In genomic region chr7:13849528-13849892, GRCh38 we compare ENCODE assay signal across 14 cellular contexts.
A peak's percentile ranks its signal among the peaks of the same experiment; 100 is the strongest.
DNase-seq lines count a peak whose midpoint lies in the region; ATAC-seq and TF ChIP-seq lines count a peak whose summit lies in the region.
"Had no signal": no experiment of that assay in that cellular context is flagged by ENCODE, and none has a peak within 500 bp of the region (broad histone marks: within the 10 kb centered on the region; RNA-seq: fewer than 3 reads in every experiment).

No MANE protein-coding gene starts in this region.

- no peaks in the 10 kb centered on the region for H3K36me3 Mint-ChIP-seq in WTC11

- H2AK5ac ChIP-seq in mesenchymal stem cell (ENCODE audit: low read length, severe bottlenecking): no peak overlapping the region

- ATAC-seq in HG03354 (IDR thresholded peaks at IDR 0.05; ENCODE audit: poor library complexity, severe bottlenecking, unreplicated experiment) (peak; percentile 6), WTC11 (no peak)

- peaks cover 24% of the 10 kb centered on the region for H3K4me1 Mint-ChIP-seq in WTC11

- no peak overlapping the region for H2AFZ ChIP-seq in mesenchymal stem cell (ENCODE audit: low read depth, low read length)

- H4K20me1 ChIP-seq in BLaER1: no peaks in the 10 kb centered on the region

- TF ChIP-seq EP300 in sigmoid colon (IDR thresholded peaks at IDR 0.05): no peak

- no peaks in the 10 kb centered on the region for H3K79me1 ChIP-seq in mesenchymal stem cell (replicated peaks; ENCODE audit: low read length, poor library complexity, severe bottlenecking)

- intact Hi-C loops in sigmoid colon (cut with DNase I): no loop called here

- H3K9me3 ChIP-seq in BLaER1 (no peaks in the 10 kb centered on the region), mesenchymal stem cell (ENCODE audit: control insufficient read depth, low read length) (no peaks in the 10 kb centered on the region), sigmoid colon (no peaks in the 10 kb centered on the region)
- H3K9me3 ChIP-seq: ascending aorta, tibial artery had no signal

- H3K4ac ChIP-seq in mesenchymal stem cell (ENCODE audit: low read depth in 1 of 2, low read length in 2 of 2): peak overlapping the region in 1 of 2 experiments; percentile 98

- H3K27ac ChIP-seq in BLaER1: no peak overlapping the region
- peak overlapping the region; percentile 91 for H3K27ac ChIP-seq in mesenchymal stem cell (ENCODE audit: low read length, poor library complexity, severe bottlenecking)
- H3K27ac ChIP-seq in sigmoid colon: peak overlapping the region in 1 of 4 donors; percentile 37
- H3K27ac ChIP-seq: ascending aorta, dorsolateral prefrontal cortex, tibial artery had no signal

- H3K4me1 ChIP-seq in BLaER1: peaks cover 22% of the 10 kb centered on the region
- H3K4me1 ChIP-seq in mesenchymal stem cell (ENCODE audit: control insufficient read depth, insufficient read depth, low read depth, low read length): peaks cover 5% of the 10 kb centered on the region
- peaks cover 0 to 18% (median 10%) of the 10 kb centered on the region in 4 donors for H3K4me1 ChIP-seq in sigmoid colon
- H3K4me1 ChIP-seq: ascending aorta had no signal

- POLR2A ChIA-PET in WTC11 (lab: Charles Lee): interaction anchor here (0.7 kb wide), 1 partner anchor 579 kb away, joined by 3 read pairs; no protein-coding TSS in a partner anchor

- H3K4me3 ChIP-seq in BLaER1: no peak overlapping the region
- no peak overlapping the region for H3K4me3 ChIP-seq in mesenchymal stem cell (ENCODE audit: insufficient read depth in 1 of 2, low read depth in 1 of 2, low read length in 2 of 2)
- no peak overlapping the region for H3K4me3 ChIP-seq in sigmoid colon
- H3K4me3 ChIP-seq: ascending aorta, dorsolateral prefrontal cortex, tibial artery had no signal

- H2BK5ac ChIP-seq in mesenchymal stem cell (ENCODE audit: low read depth, low read length, poor library complexity, severe bottlenecking): no peak overlapping the region

- H3K4me2 ChIP-seq in BLaER1 (peak overlapping the region; percentile 37), mesenchymal stem cell (ENCODE audit: low read length, poor library complexity, severe bottlenecking) (no peak overlapping the region)

- H3K36me3 ChIP-seq in BLaER1 (no peaks in the 10 kb centered on the region), mesenchymal stem cell (ENCODE audit: control insufficient read depth in 1 of 2, insufficient read depth in 2 of 2, low read depth in 1 of 2, low read length in 2 of 2) (no peaks in the 10 kb centered on the region), sigmoid colon (no peaks in the 10 kb centered on the region)
- H3K36me3 ChIP-seq: ascending aorta, tibial artery had no signal

- no peak overlapping the region for H3K4me3 Mint-ChIP-seq in WTC11
- H3K4me3 Mint-ChIP-seq: activated T-helper 1 cell treated with anti-CD3 and anti-CD28 coated beads, Interleukin-12 subunit alpha, Interleukin-12 subunit beta, Interleukin-2, Interleukin-4 antibody, amounts not matched to agents 30 ng/mL and 10 ng/mL and 1 ng/mL, durations not matched to agents 14 hours and 24 hours and 36 hours had no signal

- H3K27me3 ChIP-seq in BLaER1 (no peaks in the 10 kb centered on the region), mesenchymal stem cell (ENCODE audit: control insufficient read depth in 1 of 2, insufficient read depth in 1 of 2, low read length in 2 of 2) (no peaks in the 10 kb centered on the region), sigmoid colon (no peaks in the 10 kb centered on the region)
- H3K27me3 ChIP-seq: ascending aorta, tibial artery had no signal

- H3K14ac ChIP-seq in mesenchymal stem cell (ENCODE audit: low read length in 2 of 2): no peak overlapping the region

- no peak overlapping the region for H4K91ac ChIP-seq in mesenchymal stem cell (ENCODE audit: low read length)

- CTCF ChIA-PET in WTC11 (lab: Charles Lee): interaction anchor here (1.4 kb wide), 1 partner anchor 107 kb away, joined by 3 read pairs; no protein-coding TSS in a partner anchor

- H2BK12ac ChIP-seq in mesenchymal stem cell (ENCODE audit: low read length in 2 of 2): peak overlapping the region in 1 of 2 experiments; percentile 100

- no peaks in the 10 kb centered on the region for H3K9me3 Mint-ChIP-seq in WTC11
- H3K9me3 Mint-ChIP-seq: activated T-helper 1 cell treated with anti-CD3 and anti-CD28 coated beads, Interleukin-12 subunit alpha, Interleukin-12 subunit beta, Interleukin-2, Interleukin-4 antibody, amounts not matched to agents 30 ng/mL and 10 ng/mL and 1 ng/mL, durations not matched to agents 14 hours and 24 hours and 36 hours had no signal

- no peak overlapping the region for H3K23ac ChIP-seq in mesenchymal stem cell (ENCODE audit: low read length in 2 of 2)

- H3K18ac ChIP-seq in mesenchymal stem cell (ENCODE audit: low read depth in 1 of 2, low read length in 2 of 2): peak overlapping the region; percentile 92 to 99

- peak overlapping the region; percentile 86 for H2BK120ac ChIP-seq in mesenchymal stem cell (ENCODE audit: low read depth, low read length)

- H2BK15ac ChIP-seq in mesenchymal stem cell (ENCODE audit: low read depth, poor library complexity, severe bottlenecking): no peak overlapping the region

- no peak overlapping the region for H3K27ac Mint-ChIP-seq in WTC11
- H3K27ac Mint-ChIP-seq: activated T-helper 1 cell treated with anti-CD3 and anti-CD28 coated beads, Interleukin-12 subunit alpha, Interleukin-12 subunit beta, Interleukin-2, Interleukin-4 antibody, amounts not matched to agents 30 ng/mL and 10 ng/mL and 1 ng/mL, durations not matched to agents 14 hours and 24 hours and 36 hours; progenitor cell of endocrine pancreas had no signal

- H3K27me3 Mint-ChIP-seq in WTC11 (ENCODE audit: low read depth): no peaks in the 10 kb centered on the region
- H3K27me3 Mint-ChIP-seq: progenitor cell of endocrine pancreas had no signal

- DNase-seq in WTC11 (ENCODE audit: low spot score) (no peak), mesenchymal stem cell (no peak), sigmoid colon (no peak), foreskin melanocyte (no peak)
- no peak for DNase-seq in NK-92 treated with Interleukin-12 subunit alpha and Interleukin-12 subunit beta, amount 100 ng/mL, for 24 hours (lab: John Stamatoyannopoulos, UW)
- no peak for DNase-seq in activated CD4-positive, alpha-beta T cell treated with anti-CD3 and anti-CD28 coated beads for 48 hours
- DNase-seq: DMS79, dorsolateral prefrontal cortex, tibial artery had no signal

- no peak overlapping the region for H4K8ac ChIP-seq in mesenchymal stem cell (ENCODE audit: low read length)

- no peak for TF ChIP-seq POLR2A in sigmoid colon (IDR thresholded peaks at IDR 0.05)

- WGBS in mesenchymal stem cell: 60% methylated on average over 1 of the region's 2 CpGs
- WGBS in sigmoid colon, 2 donors: 88 to 89% methylated on average over 2 of the region's 2 CpGs

- H3K9ac ChIP-seq in BLaER1 (no peak overlapping the region), mesenchymal stem cell (ENCODE audit: low read length) (peak overlapping the region; percentile 58)

- no peak for TF ChIP-seq CTCF in WTC11 (IDR thresholded peaks at IDR 0.05)
- TF ChIP-seq CTCF in sigmoid colon (IDR thresholded peaks at IDR 0.05): no peak

TF ChIP-seq in WTC11, 78 proteins besides CTCF, POLR2A, EP300 and RAD21:
- TF ChIP-seq OVOL2 (CRISPR knock-in tag; IDR thresholded peaks at IDR 0.05; ENCODE audit: borderline replicate concordance): no peak
- no peak for TF ChIP-seq ZSCAN18 (CRISPR knock-in tag; IDR thresholded peaks at IDR 0.05)
- no peak for TF ChIP-seq ZNF121 (CRISPR knock-in tag; IDR thresholded peaks at IDR 0.05)
- TF ChIP-seq, protein P1, sequence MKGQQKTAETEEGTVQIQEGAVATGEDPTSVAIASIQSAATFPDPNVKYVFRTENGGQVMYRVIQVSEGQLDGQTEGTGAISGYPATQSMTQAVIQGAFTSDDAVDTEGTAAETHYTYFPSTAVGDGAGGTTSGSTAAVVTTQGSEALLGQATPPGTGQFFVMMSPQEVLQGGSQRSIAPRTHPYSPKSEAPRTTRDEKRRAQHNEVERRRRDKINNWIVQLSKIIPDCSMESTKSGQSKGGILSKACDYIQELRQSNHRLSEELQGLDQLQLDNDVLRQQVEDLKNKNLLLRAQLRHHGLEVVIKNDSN (CRISPR knock-in tag; IDR thresholded peaks at IDR 0.05): no peak
- 0 out of 2 replicates have a peak, but pooled peaks have one; percentile 45 for TF ChIP-seq ZNF512 (CRISPR knock-in tag; IDR thresholded peaks at IDR 0.05; ENCODE audit: borderline replicate concordance)
